21 cellular contexts compared by ENCODE assay signal in genomic region chr22:47124946-47125345, GRCh38.
"Had no signal": no experiment of that assay in that cellular context is flagged by ENCODE, and none has a peak within 500 bp of the region (broad histone marks: within the 10 kb centered on the region; RNA-seq: fewer than 3 reads in every experiment).

No MANE protein-coding gene starts in this region.

- ATAC-seq: activated CD4-positive, CD25-positive, alpha-beta regulatory T cell treated with anti-CD3 and anti-CD28 coated beads, Interleukin-2, amount 50 U/mL, for 24 hours; activated CD8-positive, alpha-beta T cell treated with anti-CD3 and anti-CD28 coated beads, Interleukin-2, amount 10 ng/mL, durations not matched to agents 7 days and 5 days; esophagus mucosa; gastrocnemius medialis; heart left ventricle; left lung; pancreas; stimulated activated naive B cell treated with anti-CD40 and anti-IgM and Interleukin-4, amounts not matched to agents 10 μg/mL and 1 μg/mL and 100 μg/mL, for 72 hours had no signal

- H3K9me3 Mint-ChIP-seq: activated CD4-positive, alpha-beta T cell treated with anti-CD3 and anti-CD28 coated beads, Interleukin-2, amount 10 ng/mL, durations not matched to agents 7 days and 5 days; activated naive CD4-positive, alpha-beta T cell treated with anti-CD3 and anti-CD28 coated beads, Interleukin-2, amount 50 U/mL, for 24 hours; activated T-cell treated with anti-CD3 and anti-CD28 coated beads, Interleukin-2, amount 50 U/mL, for 24 hours; dendritic cell treated with granulocyte-macrophage colony-stimulating factor and Interleukin-4, amounts not matched to agents 40 ng/mL and 50 ng/mL, for 4 days; naive B cell; stimulated activated naive B cell treated with anti-CD40 and anti-IgM and Interleukin-4, amounts not matched to agents 10 μg/mL and 1 μg/mL and 100 μg/mL, for 72 hours; T-helper 1 cell treated with Interleukin-12 subunit alpha and Interleukin-12 subunit beta and Interleukin-4 antibody, amounts not matched to agents 30 μg/mL and 1 μg/mL, for 36 hours had no signal

- H3K4me1 ChIP-seq: adrenal gland, gastrocnemius medialis, heart left ventricle, left lung, sigmoid colon, tibial artery, uterus had no signal

- H3K4me3 ChIP-seq: adrenal gland, gastrocnemius medialis, heart left ventricle, left lung, pancreas, sigmoid colon, tibial artery, uterus had no signal

- H3K27me3 ChIP-seq: adrenal gland, gastrocnemius medialis, heart left ventricle, left lung, neutrophil, pancreas, sigmoid colon, tibial artery, uterus had no signal

- H3K9me3 ChIP-seq: adrenal gland, gastrocnemius medialis, heart left ventricle, left lung, neutrophil, pancreas, sigmoid colon, tibial artery, uterus had no signal

- H3K36me3 ChIP-seq: adrenal gland, gastrocnemius medialis, heart left ventricle, pancreas, sigmoid colon, tibial artery, uterus had no signal

- H3K27me3 Mint-ChIP-seq: activated CD4-positive, alpha-beta T cell treated with anti-CD3 and anti-CD28 coated beads, Interleukin-2, amount 10 ng/mL, durations not matched to agents 7 days and 5 days; activated naive CD4-positive, alpha-beta T cell treated with anti-CD3 and anti-CD28 coated beads, Interleukin-2, amount 50 U/mL, for 24 hours; activated T-cell treated with anti-CD3 and anti-CD28 coated beads, Interleukin-2, amount 50 U/mL, for 24 hours; dendritic cell treated with granulocyte-macrophage colony-stimulating factor and Interleukin-4, amounts not matched to agents 40 ng/mL and 50 ng/mL, for 4 days; naive B cell; stimulated activated naive B cell treated with anti-CD40 and anti-IgM and Interleukin-4, amounts not matched to agents 10 μg/mL and 1 μg/mL and 100 μg/mL, for 72 hours had no signal

- DNase-seq: activated CD4-positive, alpha-beta T cell treated with anti-CD3 and anti-CD28 coated beads, Interleukin-2, amount 10 ng/mL, durations not matched to agents 7 days and 5 days; activated CD8-positive, alpha-beta T cell treated with anti-CD3 and anti-CD28 coated beads, Interleukin-2, amount 10 ng/mL, durations not matched to agents 7 days and 5 days; activated T-cell treated with anti-CD3 and anti-CD28 coated beads, Interleukin-2, amount 50 U/mL, for 24 hours; adrenal gland; effector CD8-positive, alpha-beta T cell; gastrocnemius medialis; naive B cell; sigmoid colon; stimulated activated CD4-positive, alpha-beta T cell treated with anti-CD3 and anti-CD28 coated beads, Interleukin-4, amount 100 ng/mL, for 4 hours; stimulated activated naive B cell treated with anti-CD40 and anti-IgM and Interleukin-4, amounts not matched to agents 10 μg/mL and 1 μg/mL and 100 μg/mL, for 72 hours; uterus had no signal

- H3K4me3 Mint-ChIP-seq: activated CD4-positive, alpha-beta T cell treated with anti-CD3 and anti-CD28 coated beads, Interleukin-2, amount 10 ng/mL, durations not matched to agents 7 days and 5 days; activated CD8-positive, alpha-beta T cell treated with anti-CD3 and anti-CD28 coated beads, Interleukin-2, amount 10 ng/mL, durations not matched to agents 7 days and 5 days; activated naive CD4-positive, alpha-beta T cell treated with anti-CD3 and anti-CD28 coated beads, Interleukin-2, amount 50 U/mL, for 24 hours; activated T-cell treated with anti-CD3 and anti-CD28 coated beads, Interleukin-2, amount 50 U/mL, for 24 hours; dendritic cell treated with granulocyte-macrophage colony-stimulating factor and Interleukin-4, amounts not matched to agents 40 ng/mL and 50 ng/mL, for 4 days; naive B cell; stimulated activated naive B cell treated with anti-CD40 and anti-IgM and Interleukin-4, amounts not matched to agents 10 μg/mL and 1 μg/mL and 100 μg/mL, for 72 hours; T-helper 1 cell treated with Interleukin-12 subunit alpha and Interleukin-12 subunit beta and Interleukin-4 antibody, amounts not matched to agents 30 μg/mL and 1 μg/mL, for 36 hours had no signal

- H3K36me3 Mint-ChIP-seq: naive B cell had no signal

- H3K27ac ChIP-seq: adrenal gland, gastrocnemius medialis, heart left ventricle, left lung, neutrophil, pancreas, sigmoid colon, tibial artery, uterus had no signal

- H3K27ac Mint-ChIP-seq: activated CD4-positive, alpha-beta T cell treated with anti-CD3 and anti-CD28 coated beads, Interleukin-2, amount 10 ng/mL, durations not matched to agents 7 days and 5 days; activated CD8-positive, alpha-beta T cell treated with anti-CD3 and anti-CD28 coated beads, Interleukin-2, amount 10 ng/mL, durations not matched to agents 7 days and 5 days; activated naive CD4-positive, alpha-beta T cell treated with anti-CD3 and anti-CD28 coated beads, Interleukin-2, amount 50 U/mL, for 24 hours; dendritic cell treated with granulocyte-macrophage colony-stimulating factor and Interleukin-4, amounts not matched to agents 40 ng/mL and 50 ng/mL, for 4 days; stimulated activated naive B cell treated with anti-CD40 and anti-IgM and Interleukin-4, amounts not matched to agents 10 μg/mL and 1 μg/mL and 100 μg/mL, for 72 hours; T-helper 1 cell treated with Interleukin-12 subunit alpha and Interleukin-12 subunit beta and Interleukin-4 antibody, amounts not matched to agents 30 μg/mL and 1 μg/mL, for 36 hours had no signal
